Comparison of ENCODE assay signal across 1 cellular context in the genomic region with DNA sequence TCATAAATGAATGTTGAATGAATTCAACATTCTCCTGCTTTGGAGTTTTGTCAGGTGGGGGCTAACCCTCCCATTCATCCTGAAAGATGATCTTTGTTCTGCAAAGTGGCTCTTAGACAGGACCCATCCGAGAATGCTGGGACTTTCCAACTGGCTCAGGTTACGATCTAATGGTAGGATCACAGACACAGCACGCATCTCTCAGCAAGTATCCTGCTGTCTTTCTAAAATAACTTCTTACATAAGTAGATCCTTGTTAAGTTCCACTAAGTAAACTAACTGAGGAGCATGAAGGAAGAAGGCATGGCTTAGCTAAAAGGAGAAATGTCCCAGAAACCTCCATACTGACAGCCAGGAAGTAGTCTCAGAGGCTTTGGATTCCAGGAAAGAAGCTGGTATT.
TF ChIP-seq lines count a peak whose summit lies in the region.

No MANE protein-coding gene starts in this region.

TF ChIP-seq in liver, 16 proteins besides CTCF, POLR2A, EP300 and RAD21 (continued from another document):
- no peak for TF ChIP-seq HNF4A (conservative IDR thresholded peaks at IDR 0.05)
